ENCODE assay signal across 8 cellular contexts in genomic region chr7:73623798-73624668, GRCh38. TPM values are rescaled to one million over a fixed set of nuclear protein-coding genes. Genes with fewer than 3 reads are reported as not detected.
DNase-seq lines count a peak whose midpoint lies in the region; ATAC-seq, FAIRE-seq and TF ChIP-seq lines count a peak whose summit lies in the region.

MLXIPL (minus strand) TSS chr7:73624522; CDS start chr7:73624492, 30 bp downstream.

- peaks cover 25% of the 10 kb centered on the region for H3K4me1 ChIP-seq in A549
- H3K4me1 ChIP-seq in PC-3 (ENCODE audit: insufficient read depth, low read length): peaks cover 5% of the 10 kb centered on the region; the same call in 1 of the 2 replicates
- peaks cover 15% of the 10 kb centered on the region for H3K4me1 ChIP-seq in neural progenitor cell

- FAIRE-seq in A549 (lab: Jason Lieb, UNC): no peak

- TF ChIP-seq RAD21 in A549 (conservative IDR thresholded peaks at IDR 0.05 in 1 of 2, IDR thresholded peaks at IDR 0.05 in 1 of 2): no peak

- DNase-seq in A549 (ENCODE audit: low read depth in 1 of 2, low spot score in 1 of 2): peak; percentile 78 to 97
- DNase-seq in PC-3: peak; percentile 86
- DNase-seq in activated naive CD4-positive, alpha-beta T cell treated with anti-CD3 and anti-CD28 coated beads, Interleukin-2, amount 10 ng/mL, durations not matched to agents 7 days and 5 days: peak; percentile 75
- DNase-seq in germinal center (ENCODE audit: low spot score): peak; percentile 89
- DNase-seq in neural progenitor cell (ENCODE audit: low spot score): peak; percentile 97
- peak in 26 of 49 donors; percentile 1 to 91 (median 29) for DNase-seq in substantia nigra (lab: John Stamatoyannopoulos, UW)

- no peaks in the 10 kb centered on the region for H3K36me3 Mint-ChIP-seq in activated naive CD4-positive, alpha-beta T cell treated with anti-CD3 and anti-CD28 coated beads, Interleukin-2, amount 10 ng/mL, durations not matched to agents 7 days and 5 days
- H3K36me3 Mint-ChIP-seq in neural progenitor cell: no peaks in the 10 kb centered on the region

- H3K9me2 ChIP-seq in PC-3 (replicated peaks; ENCODE audit: low read length): no peaks in the 10 kb centered on the region

- H3K27ac ChIP-seq in A549: peak within 1 kb of the TSS; percentile 71 to 92
- no peak within 1 kb of the TSS for H3K27ac ChIP-seq in PC-3 (ENCODE audit: low read length)
- no peak within 1 kb of the TSS for H3K27ac ChIP-seq in neural progenitor cell
- no peak within 1 kb of the TSS for H3K27ac ChIP-seq in substantia nigra (ENCODE audit: low read depth, low read length, poor library complexity, severe bottlenecking)

- H3K9ac ChIP-seq in PC-3 (ENCODE audit: low read length) (peak within 1 kb of the TSS; percentile 43; the same call in 1 of the 2 replicates), neural progenitor cell (no peak within 1 kb of the TSS)

- H3K4me1 Mint-ChIP-seq in activated naive CD4-positive, alpha-beta T cell treated with anti-CD3 and anti-CD28 coated beads, Interleukin-2, amount 10 ng/mL, durations not matched to agents 7 days and 5 days: peaks cover 4% of the 10 kb centered on the region
- H3K4me1 Mint-ChIP-seq in neural progenitor cell: peaks cover 9% of the 10 kb centered on the region

- H3K27me3 ChIP-seq in PC-3 (ENCODE audit: low read length) (peaks cover 13% of the 10 kb centered on the region), neural progenitor cell (peaks cover 71% of the 10 kb centered on the region)

- 35% methylated on average over 43 of the region's 80 CpGs for WGBS in A549 (ENCODE audit: missing lambda C conversion rate)

- no peak within 1 kb of the TSS for H3K27ac Mint-ChIP-seq in activated naive CD4-positive, alpha-beta T cell treated with anti-CD3 and anti-CD28 coated beads, Interleukin-2, amount 10 ng/mL, durations not matched to agents 7 days and 5 days
- no peak within 1 kb of the TSS for H3K27ac Mint-ChIP-seq in neural progenitor cell

- BruUV-seq in PC-3 (replicated peaks; lab: Mats Ljungman, UMichigan): no TSS peak

- no peaks in the 10 kb centered on the region for H3F3A ChIP-seq in PC-3 (ENCODE audit: low read length, unreplicated experiment)
- peaks cover 4% of the 10 kb centered on the region for H3F3A ChIP-seq in neural progenitor cell (ENCODE audit: low read depth)

- no peak within 1 kb of the TSS for H3K4me3 Mint-ChIP-seq in activated naive CD4-positive, alpha-beta T cell treated with anti-CD3 and anti-CD28 coated beads, Interleukin-2, amount 10 ng/mL, durations not matched to agents 7 days and 5 days
- H3K4me3 Mint-ChIP-seq in neural progenitor cell: peak within 1 kb of the TSS; percentile 79

- H3K79me2 ChIP-seq in PC-3 (ENCODE audit: low read length) (no peaks in the 10 kb centered on the region), neural progenitor cell (ENCODE audit: low read depth) (no peaks in the 10 kb centered on the region)

- peak; percentile 48; the same call in 1 of the 2 replicates for TF ChIP-seq POLR2A in A549 (IDR thresholded peaks at IDR 0.05; ENCODE audit: low read length)

- peak; percentile 84 to 90 for ATAC-seq in A549
- peak; percentile 46 for ATAC-seq in HG03354 (IDR thresholded peaks at IDR 0.05; ENCODE audit: poor library complexity, severe bottlenecking, unreplicated experiment)
- peak; percentile 93 for ATAC-seq in PC-3
- no peak for ATAC-seq in GM21528 (IDR thresholded peaks at IDR 0.05; ENCODE audit: low FRiP score, unreplicated experiment)

- no peaks in the 10 kb centered on the region for H3K9me3 Mint-ChIP-seq in activated naive CD4-positive, alpha-beta T cell treated with anti-CD3 and anti-CD28 coated beads, Interleukin-2, amount 10 ng/mL, durations not matched to agents 7 days and 5 days
- no peaks in the 10 kb centered on the region for H3K9me3 Mint-ChIP-seq in neural progenitor cell

- H2AFZ ChIP-seq in PC-3 (ENCODE audit: low read length) (peak within 1 kb of the TSS; percentile 85), neural progenitor cell (replicated peaks) (peak within 1 kb of the TSS; percentile 82)

- TF ChIP-seq EP300 in A549 (IDR thresholded peaks at IDR 0.05): no peak

- TF ChIP-seq CTCF in A549 (IDR thresholded peaks at IDR 0.05) (no peak), PC-3 (conservative IDR thresholded peaks at IDR 0.05; ENCODE audit: low read depth, low read length) (no peak), neural progenitor cell (IDR thresholded peaks at IDR 0.05) (no peak)

- POLR2A ChIA-PET in A549 (lab: Yijun Ruan, JAX) (interaction anchor here (0.5 to 1.4 kb wide), 9 partner anchors 11 to 218 kb away, joined by 3 to 7 read pairs (median 3); partner anchors contain the start of genes ABHD11, BCL7B and METTL27), PC-3 (lab: Charles Lee; ENCODE audit: unreplicated experiment) (interaction anchor here (0.5 kb wide), 1 partner anchor 114 kb away, joined by 3 read pairs; no protein-coding TSS in a partner anchor)

- H4K20me1 ChIP-seq in PC-3 (ENCODE audit: low read length): no peaks in the 10 kb centered on the region
- peaks cover 13% of the 10 kb centered on the region for H4K20me1 ChIP-seq in neural progenitor cell (ENCODE audit: low read depth)

- H3K4me3 ChIP-seq in A549 (peak within 1 kb of the TSS; percentile 55), PC-3 (ENCODE audit: low read length) (peak within 1 kb of the TSS; percentile 74), neural progenitor cell (peak within 1 kb of the TSS; percentile 59)

- H3K9me3 ChIP-seq in A549: no peaks in the 10 kb centered on the region
- H3K9me3 ChIP-seq in PC-3 (ENCODE audit: low read length): no peaks in the 10 kb centered on the region
- no peaks in the 10 kb centered on the region for H3K9me3 ChIP-seq in neural progenitor cell (ENCODE audit: low read depth)

- peaks cover 95% of the 10 kb centered on the region for H3K27me3 Mint-ChIP-seq in activated naive CD4-positive, alpha-beta T cell treated with anti-CD3 and anti-CD28 coated beads, Interleukin-2, amount 10 ng/mL, durations not matched to agents 7 days and 5 days
- peaks cover 53% of the 10 kb centered on the region for H3K27me3 Mint-ChIP-seq in neural progenitor cell (ENCODE audit: insufficient read depth, low read depth)

- H3K4me2 ChIP-seq in A549 (peak within 1 kb of the TSS; percentile 96), PC-3 (ENCODE audit: low read length) (peak within 1 kb of the TSS; percentile 97), neural progenitor cell (peak within 1 kb of the TSS; percentile 88)

- intact Hi-C loops in PC-3 (cut with micrococcal nuclease): loop anchor here (10.0 kb wide), 1 partner anchor 231 kb away; no protein-coding TSS in a partner anchor

- H3K36me3 ChIP-seq in PC-3 (ENCODE audit: low read depth, low read length) (no peaks in the 10 kb centered on the region), neural progenitor cell (no peaks in the 10 kb centered on the region)

- CTCF ChIA-PET in A549 (lab: Yijun Ruan, JAX): interaction anchor here (0.7 to 8.4 kb wide), 5 partner anchors 9 to 111 kb away, joined by 3 to 98 read pairs (median 16); partner anchors contain the start of gene VPS37D
- CTCF ChIA-PET in PC-3 (lab: Charles Lee): interaction anchor here (0.6 kb wide), 2 partner anchors 101 to 1911 kb away, joined by 3 read pairs; no protein-coding TSS in a partner anchor
- CTCF ChIA-PET in activated naive CD4-positive, alpha-beta T cell treated with anti-CD3 and anti-CD28 coated beads, Interleukin-2, amount 10 ng/mL, durations not matched to agents 7 days and 5 days (lab: Charles Lee): interaction anchor here (1.1 to 1.8 kb wide), 3 partner anchors 16 to 111 kb away, joined by 3 to 4 read pairs (median 3); no protein-coding TSS in a partner anchor

TF ChIP-seq in A549, 52 proteins besides CTCF, POLR2A, EP300 and RAD21 (continues in another document):
- TF ChIP-seq ZSCAN20 (CRISPR knock-in tag; IDR thresholded peaks at IDR 0.05) (no peak), SMC3 (IDR thresholded peaks at IDR 0.05) (no peak), PHF8 (IDR thresholded peaks at IDR 0.05; ENCODE audit: borderline replicate concordance, low read depth) (0 out of 2 replicates have a peak, but pooled peaks have one; percentile 34), BHLHE40 (IDR thresholded peaks at IDR 0.05; ENCODE audit: low read depth, low read length) (no peak), EHMT2 (IDR thresholded peaks at IDR 0.05; ENCODE audit: low read depth) (no peak), ESRRA (IDR thresholded peaks at IDR 0.05; ENCODE audit: borderline replicate concordance, low read length) (no peak), POLR2AphosphoS2 (conservative IDR thresholded peaks at IDR 0.05; ENCODE audit: low read length) (no peak), MYC (IDR thresholded peaks at IDR 0.05; ENCODE audit: borderline replicate concordance, low read length) (no peak), CBX2 (IDR thresholded peaks at IDR 0.05; ENCODE audit: borderline replicate concordance, low read depth) (no peak), KDM5A (IDR thresholded peaks at IDR 0.05) (no peak), CEBPB (IDR thresholded peaks at IDR 0.05) (no peak), ATOH8 (CRISPR knock-in tag; IDR thresholded peaks at IDR 0.05; ENCODE audit: low read depth) (no peak)
- TF ChIP-seq, protein P1, sequence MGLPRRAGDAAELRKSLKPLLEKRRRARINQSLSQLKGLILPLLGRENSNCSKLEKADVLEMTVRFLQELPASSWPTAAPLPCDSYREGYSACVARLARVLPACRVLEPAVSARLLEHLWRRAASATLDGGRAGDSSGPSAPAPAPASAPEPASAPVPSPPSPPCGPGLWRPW (IDR thresholded peaks at IDR 0.05): no peak

RNA-seq across cellular contexts. Expression of gene MLXIPL, which starts in this region (rescaled TPM):
- polyA plus RNA-seq in A549 (2011; rRNA removed) (1.4 and 2.2 TPM in 2 replicates), A549 (2017; fragmentation: RNase III; extraction: RNeasy Plus Mini Kit Qiagen cat#74134 plus additional on column Dnase treatment) (1.8 to 3.8 TPM (median 3.3 TPM) in 3 replicates)
- 0.93 and 1.4 TPM in 2 replicates for polyA plus RNA-seq in A549 (2012; cell fraction: cytosol; rRNA removed)
- 11.2 and 12.0 TPM in 2 replicates for polyA plus RNA-seq in A549 (2012; cell fraction: nucleus; rRNA removed)
- 0.62 and 2.9 TPM in 2 replicates for polyA minus RNA-seq in A549 (2011; rRNA and poly(A)+ RNA removed)
- total RNA-seq in PC-3 (2014; rRNA removed) (4.7 and 6.9 TPM in 2 replicates), neural progenitor cell (ENCODE audit: low replicate concordance) (0.87 and 0.90 TPM in 2 replicates)

Comparison
In these comparisons a context has a peak if more than half of its experiments do, and no peak if none do; other contexts are left out.
1. Peak in DNase-seq, H3K4me3 ChIP-seq and H3K4me2 ChIP-seq in neural progenitor cell; RNA of the gene not detected or under 1 TPM.
2. DNase-seq: peak in every context shown above with its lines; median percentile 97 in neural progenitor cell; 89 in germinal center; 88 in A549; 86 in PC-3; 75 in activated naive CD4-positive, alpha-beta T cell treated with anti-CD3 and anti-CD28 coated beads, Interleukin-2, amount 10 ng/mL, durations not matched to agents 7 days and 5 days; 29 in substantia nigra.
3. H3K27ac ChIP-seq: peak in A549 (2 of 2); none in PC-3 (single experiment), neural progenitor cell (single experiment) and substantia nigra (single experiment).
4. Peak in every context shown above with its lines, with median percentiles within 50 percentile points of each other: H3K4me2 ChIP-seq and H3K4me3 ChIP-seq.